In genomic region chr2:27893031-27893430, GRCh38 we compare ENCODE assay signal across 15 cellular contexts. TPM values are rescaled to one million over a fixed set of nuclear protein-coding genes. Genes with fewer than 3 reads are reported as not detected.
DNase-seq lines count a peak whose midpoint lies in the region; ATAC-seq and TF ChIP-seq lines count a peak whose summit lies in the region.
"Had no signal": no experiment of that assay in that cellular context is flagged by ENCODE, and none has a peak within 500 bp of the region (broad histone marks: within the 10 kb centered on the region; RNA-seq: fewer than 3 reads in every experiment).

No MANE protein-coding gene starts in this region.

- no peaks in the 10 kb centered on the region for H3K27me3 ChIP-seq in DND-41 (ENCODE audit: insufficient read depth, low read length, poor library complexity)
- no peaks in the 10 kb centered on the region for H3K27me3 ChIP-seq in aorta (ENCODE audit: control insufficient read depth in 1 of 2, insufficient read depth in 2 of 2, low read length in 1 of 2)
- no peaks in the 10 kb centered on the region for H3K27me3 ChIP-seq in brain microvascular endothelial cell (replicated peaks)

- H3K4me3 ChIP-seq in DND-41 (ENCODE audit: low read depth in 1 of 2, low read length in 2 of 2): no peak overlapping the region
- no peak overlapping the region for H3K4me3 ChIP-seq in aorta (ENCODE audit: low read length in 2 of 2)
- H3K4me3 ChIP-seq in brain microvascular endothelial cell (ENCODE audit: low read depth, low read length): no peak overlapping the region

- H3K4me2 ChIP-seq in DND-41 (ENCODE audit: insufficient read depth, low read length): 0 out of 2 replicates have a peak overlapping the region, but pooled peaks have one; percentile 87

- H3K4me1 ChIP-seq in DND-41 (ENCODE audit: insufficient read depth, low read length) (peaks cover 42% of the 10 kb centered on the region), aorta (ENCODE audit: control insufficient read depth in 1 of 2, insufficient read depth in 2 of 2, low read length in 2 of 2) (no peaks in the 10 kb centered on the region)

- intact Hi-C loops in activated CD4-positive, alpha-beta T cell treated with anti-CD3 and anti-CD28 coated beads, Interleukin-2, amount 10 ng/mL, durations not matched to agents 24 days and 14 days (cut with micrococcal nuclease): loop anchor here (1.0 kb wide), 1 partner anchor 8 kb away; no protein-coding TSS in a partner anchor
- intact Hi-C loops in aorta (cut with DNase I): no loop called here

- no peak overlapping the region for H2AFZ ChIP-seq in DND-41 (ENCODE audit: low read depth, low read length)

- peaks cover 21% of the 10 kb centered on the region for H3K9me3 Mint-ChIP-seq in activated CD4-positive, alpha-beta T cell treated with anti-CD3 and anti-CD28 coated beads, Interleukin-2, amount 10 ng/mL, durations not matched to agents 24 days and 14 days
- peaks cover 4% of the 10 kb centered on the region for H3K9me3 Mint-ChIP-seq in activated T-helper 17 cell treated with anti-CD3 and anti-CD28 coated beads, Interleukin-2, amount 50 U/mL, for 72 hours
- no peaks in the 10 kb centered on the region for H3K9me3 Mint-ChIP-seq in natural killer cell treated with Interleukin-12 subunit alpha and Interleukin-12 subunit beta and Interleukin-15 and Interleukin-18, amount 100 ng/mL, for 72 hours
- H3K9me3 Mint-ChIP-seq: type B pancreatic cell had no signal

- no peak for TF ChIP-seq CTCF in DND-41 (IDR thresholded peaks at IDR 0.05; ENCODE audit: borderline replicate concordance, extremely low read depth, low read length, poor library complexity, severe bottlenecking)
- TF ChIP-seq CTCF in brain microvascular endothelial cell (IDR thresholded peaks at IDR 0.05; ENCODE audit: low read depth, low read length, missing control alignments): no peak

- no peak overlapping the region for H3K9ac ChIP-seq in DND-41 (ENCODE audit: low read depth, low read length)

- H3K27me3 Mint-ChIP-seq in activated CD4-positive, alpha-beta T cell treated with anti-CD3 and anti-CD28 coated beads, Interleukin-2, amount 10 ng/mL, durations not matched to agents 24 days and 14 days: peaks cover 2% of the 10 kb centered on the region
- no peaks in the 10 kb centered on the region for H3K27me3 Mint-ChIP-seq in activated T-helper 17 cell treated with anti-CD3 and anti-CD28 coated beads, Interleukin-2, amount 50 U/mL, for 72 hours
- no peaks in the 10 kb centered on the region for H3K27me3 Mint-ChIP-seq in natural killer cell treated with Interleukin-12 subunit alpha and Interleukin-12 subunit beta and Interleukin-15 and Interleukin-18, amount 100 ng/mL, for 72 hours

- H4K20me1 ChIP-seq in DND-41 (ENCODE audit: insufficient read depth, low read length): peaks cover 6% of the 10 kb centered on the region

- H3K27ac ChIP-seq in DND-41 (ENCODE audit: low read length) (no peak overlapping the region), aorta (ENCODE audit: low read depth in 1 of 2, low read length in 2 of 2) (no peak overlapping the region), brain microvascular endothelial cell (no peak overlapping the region)

- H3K36me3 Mint-ChIP-seq in activated CD4-positive, alpha-beta T cell treated with anti-CD3 and anti-CD28 coated beads, Interleukin-2, amount 10 ng/mL, durations not matched to agents 24 days and 14 days (ENCODE audit: low read depth): peaks cover 50% of the 10 kb centered on the region
- H3K36me3 Mint-ChIP-seq in activated T-helper 17 cell treated with anti-CD3 and anti-CD28 coated beads, Interleukin-2, amount 50 U/mL, for 72 hours (ENCODE audit: low read depth): peaks cover 76% of the 10 kb centered on the region
- peaks cover 15% of the 10 kb centered on the region for H3K36me3 Mint-ChIP-seq in natural killer cell treated with Interleukin-12 subunit alpha and Interleukin-12 subunit beta and Interleukin-15 and Interleukin-18, amount 100 ng/mL, for 72 hours

- peak; percentile 55 for DNase-seq in activated CD4-positive, alpha-beta T cell treated with anti-CD3 and anti-CD28 coated beads, Interleukin-2, amount 10 ng/mL, durations not matched to agents 24 days and 14 days
- no peak for DNase-seq in activated CD4-positive, alpha-beta T cell treated with anti-CD3 and anti-CD28 coated beads for 1 hour
- DNase-seq in DND-41 (no peak), aorta (no peak), NCI-H146 treated with DMSO at 0.1 percent for 48 hours (lab: John Stamatoyannopoulos, UW; ENCODE audit: unreplicated experiment) (no peak), brain microvascular endothelial cell (no peak)
- DNase-seq in natural killer cell treated with Interleukin-12 subunit alpha and Interleukin-12 subunit beta and Interleukin-15 and Interleukin-18, amount 100 ng/mL, for 72 hours (ENCODE audit: low spot score): no peak
- DNase-seq: hippocampal formation; kidney glomerular epithelial cell; midbrain; NCI-H2029 treated with DMSO at 0.1 percent for 48 hours; NCI-H526; stimulated activated CD4-positive, alpha-beta T cell treated with anti-CD3 and anti-CD28 coated beads, Interleukin-2, amount 100 ng/mL, for 48 hours had no signal

- H3K9me3 ChIP-seq in DND-41 (ENCODE audit: insufficient read depth, low read length, severe bottlenecking): no peaks in the 10 kb centered on the region
- H3K9me3 ChIP-seq in aorta (ENCODE audit: control insufficient read depth, low read length): no peaks in the 10 kb centered on the region

- peaks cover 40% of the 10 kb centered on the region for H3K79me2 ChIP-seq in DND-41 (ENCODE audit: insufficient read depth, low read length)

- ATAC-seq in DND-41 (ENCODE audit: insufficient read depth, low read depth) (no peak), aorta (ENCODE audit: low FRiP score) (no peak)
- no peak for ATAC-seq in activated T-helper 17 cell treated with anti-CD3 and anti-CD28 coated beads, Interleukin-2, amount 50 U/mL, for 72 hours (replicated peaks)
- no peak for ATAC-seq in natural killer cell treated with Interleukin-12 subunit alpha and Interleukin-12 subunit beta and Interleukin-15 and Interleukin-18, amount 100 ng/mL, for 72 hours

- peak overlapping the region; percentile 63 for H3K27ac Mint-ChIP-seq in activated CD4-positive, alpha-beta T cell treated with anti-CD3 and anti-CD28 coated beads, Interleukin-2, amount 10 ng/mL, durations not matched to agents 24 days and 14 days
- H3K27ac Mint-ChIP-seq in activated T-helper 17 cell treated with anti-CD3 and anti-CD28 coated beads, Interleukin-2, amount 50 U/mL, for 72 hours: peak overlapping the region; percentile 100
- H3K27ac Mint-ChIP-seq in natural killer cell treated with Interleukin-12 subunit alpha and Interleukin-12 subunit beta and Interleukin-15 and Interleukin-18, amount 100 ng/mL, for 72 hours: peak overlapping the region; percentile 97 to 99

- peak overlapping the region; percentile 30 for H3K4me3 Mint-ChIP-seq in activated CD4-positive, alpha-beta T cell treated with anti-CD3 and anti-CD28 coated beads, Interleukin-2, amount 10 ng/mL, durations not matched to agents 24 days and 14 days
- peak overlapping the region; percentile 95 for H3K4me3 Mint-ChIP-seq in activated T-helper 17 cell treated with anti-CD3 and anti-CD28 coated beads, Interleukin-2, amount 50 U/mL, for 72 hours
- H3K4me3 Mint-ChIP-seq in natural killer cell treated with Interleukin-12 subunit alpha and Interleukin-12 subunit beta and Interleukin-15 and Interleukin-18, amount 100 ng/mL, for 72 hours: peak overlapping the region; percentile 99
- H3K4me3 Mint-ChIP-seq: type B pancreatic cell had no signal

- in situ Hi-C loops in brain microvascular endothelial cell (cut with HindIII; ENCODE audit: low pct_ligation_motif_present, low sequenced_read_pairs): no loop called here

- H3K36me3 ChIP-seq in DND-41 (ENCODE audit: insufficient read depth, low read length): peaks cover 25% of the 10 kb centered on the region
- peaks cover 0 to 7% of the 10 kb centered on the region in 2 donors for H3K36me3 ChIP-seq in aorta (ENCODE audit: control insufficient read depth in 1 of 2, insufficient read depth in 2 of 2, low read length in 1 of 2)
- H3K36me3 ChIP-seq in brain microvascular endothelial cell (replicated peaks): no peaks in the 10 kb centered on the region

- WGBS in aorta, 2 donors: 78 to 80% methylated on average over 3 of the region's 3 CpGs

- peaks cover 70% of the 10 kb centered on the region for H3K4me1 Mint-ChIP-seq in activated CD4-positive, alpha-beta T cell treated with anti-CD3 and anti-CD28 coated beads, Interleukin-2, amount 10 ng/mL, durations not matched to agents 24 days and 14 days
- peaks cover 55% of the 10 kb centered on the region for H3K4me1 Mint-ChIP-seq in activated T-helper 17 cell treated with anti-CD3 and anti-CD28 coated beads, Interleukin-2, amount 50 U/mL, for 72 hours
- peaks cover 49 to 71% of the 10 kb centered on the region in 2 donors for H3K4me1 Mint-ChIP-seq in natural killer cell treated with Interleukin-12 subunit alpha and Interleukin-12 subunit beta and Interleukin-15 and Interleukin-18, amount 100 ng/mL, for 72 hours (ENCODE audit: low read depth in 2 of 2)

RNA-seq across cellular contexts. Expression of gene BABAM2, which starts 2.5 kb away (rescaled TPM):
- total RNA-seq in activated CD4-positive, alpha-beta T cell treated with anti-CD3 and anti-CD28 coated beads, Interleukin-2, amount 10 ng/mL, durations not matched to agents 24 days and 14 days: 45.9 and 46.7 TPM in 2 replicates
- total RNA-seq in activated T-helper 17 cell treated with anti-CD3 and anti-CD28 coated beads, Interleukin-2, amount 50 U/mL, for 72 hours: 10 to 100 TPM; 87.0 to 88.6 TPM
- 10 to 100 TPM; 53.8 to 66.6 TPM for total RNA-seq in natural killer cell treated with Interleukin-12 subunit alpha and Interleukin-12 subunit beta and Interleukin-15 and Interleukin-18, amount 100 ng/mL, for 72 hours
- 10 to 100 TPM; 52.3 to 53.8 TPM for total RNA-seq in aorta
- 10 to 100 TPM; 17.2 to 20.7 TPM for polyA plus RNA-seq in aorta

RNA-seq across cellular contexts. Expression of gene RBKS, which starts 2.8 kb away (rescaled TPM):
- 1.3 and 1.4 TPM in 2 replicates for total RNA-seq in activated CD4-positive, alpha-beta T cell treated with anti-CD3 and anti-CD28 coated beads, Interleukin-2, amount 10 ng/mL, durations not matched to agents 24 days and 14 days
- total RNA-seq in activated T-helper 17 cell treated with anti-CD3 and anti-CD28 coated beads, Interleukin-2, amount 50 U/mL, for 72 hours: 10 to 100 TPM in 1 of 2 donors, 1 to 10 TPM in 1; 7.7 to 10.0 TPM
- 1 to 10 TPM; 3.1 to 4.5 TPM for total RNA-seq in natural killer cell treated with Interleukin-12 subunit alpha and Interleukin-12 subunit beta and Interleukin-15 and Interleukin-18, amount 100 ng/mL, for 72 hours
- 1 to 10 TPM; 4.4 to 4.7 TPM for total RNA-seq in aorta
- polyA plus RNA-seq in aorta: 1 to 10 TPM in 1 of 2 donors, under 1 TPM in 1; 0.90 to 6.5 TPM

Comparison
In these comparisons a context has a peak if more than half of its experiments do, and no peak if none do; other contexts are left out.
1. H3K4me3 Mint-ChIP-seq: peak in every context shown above with its lines; median percentile 99 in natural killer cell treated with Interleukin-12 subunit alpha and Interleukin-12 subunit beta and Interleukin-15 and Interleukin-18, amount 100 ng/mL, for 72 hours; 95 in activated T-helper 17 cell treated with anti-CD3 and anti-CD28 coated beads, Interleukin-2, amount 50 U/mL, for 72 hours; 30 in activated CD4-positive, alpha-beta T cell treated with anti-CD3 and anti-CD28 coated beads, Interleukin-2, amount 10 ng/mL, durations not matched to agents 24 days and 14 days.